16 cellular contexts compared by ENCODE assay signal in the genomic region with DNA sequence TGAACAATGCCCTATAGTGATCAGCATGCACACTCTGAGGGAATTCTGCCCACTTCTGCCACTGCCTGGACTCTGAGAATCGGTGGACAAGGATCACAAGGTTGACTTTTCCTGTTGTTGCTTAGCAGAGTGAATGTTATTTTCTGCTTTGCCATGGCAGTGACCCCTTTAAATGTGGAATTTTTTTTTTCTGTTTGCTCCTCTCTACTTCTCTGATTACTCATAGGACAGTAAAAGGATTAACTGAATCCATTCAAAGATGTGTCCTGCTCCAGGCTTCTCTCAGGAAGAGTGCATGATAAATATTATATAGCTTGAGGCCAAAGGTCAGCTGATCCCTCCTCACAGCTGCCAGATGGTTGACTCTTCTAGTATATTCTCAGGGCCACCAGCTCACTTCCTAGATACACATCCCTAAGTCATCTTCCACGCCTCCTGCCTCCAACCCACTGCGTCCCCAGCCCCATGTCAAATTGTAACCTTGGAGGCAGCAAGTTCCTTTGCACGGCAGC.
DNase-seq lines count a peak whose midpoint lies in the region; ATAC-seq and TF ChIP-seq lines count a peak whose summit lies in the region.
"Had no signal": no experiment of that assay in that cellular context is flagged by ENCODE, and none has a peak within 500 bp of the region (broad histone marks: within the 10 kb centered on the region; RNA-seq: fewer than 3 reads in every experiment).

No MANE protein-coding gene starts in this region.

- peaks cover 61% of the 10 kb centered on the region for H3K4me1 Mint-ChIP-seq in neural progenitor cell
- H3K4me1 Mint-ChIP-seq: stimulated activated naive CD8-positive, alpha-beta T cell treated with anti-CD3 and anti-CD28 coated beads, Interleukin-15, amount 100 ng/mL, for 72 hours; T-cell had no signal

- H3K4me3 Mint-ChIP-seq in neural progenitor cell = peak overlapping the region; percentile 71
- H3K4me3 Mint-ChIP-seq: CD8-positive, alpha-beta T cell; stimulated activated naive CD8-positive, alpha-beta T cell treated with anti-CD3 and anti-CD28 coated beads, Interleukin-15, amount 100 ng/mL, for 72 hours; T-cell had no signal

- H3K27me3 ChIP-seq in PC-9 (ENCODE audit: insufficient read depth, low read depth) = no peaks in the 10 kb centered on the region
- H3K27me3 ChIP-seq in neural progenitor cell = no peaks in the 10 kb centered on the region
- no peaks in the 10 kb centered on the region for H3K27me3 ChIP-seq in prostate gland (replicated peaks; ENCODE audit: insufficient read depth)
- H3K27me3 ChIP-seq: foreskin keratinocyte had no signal

- H3K27me3 Mint-ChIP-seq in neural progenitor cell (ENCODE audit: insufficient read depth, low read depth) = peaks cover 14% of the 10 kb centered on the region

- no peaks in the 10 kb centered on the region for H3K9me3 Mint-ChIP-seq in neural progenitor cell
- H3K9me3 Mint-ChIP-seq: CD8-positive, alpha-beta T cell; stimulated activated naive CD8-positive, alpha-beta T cell treated with anti-CD3 and anti-CD28 coated beads, Interleukin-15, amount 100 ng/mL, for 72 hours; T-cell had no signal

- H2AFZ ChIP-seq in PC-9 (peak overlapping the region; percentile 44; the same call in 1 of the 2 replicates), neural progenitor cell (replicated peaks) (no peak overlapping the region)

- H3K36me3 ChIP-seq in PC-9 (ENCODE audit: low read depth) (no peaks in the 10 kb centered on the region), neural progenitor cell (no peaks in the 10 kb centered on the region), prostate gland (no peaks in the 10 kb centered on the region)

- POLR2A ChIA-PET in PC-9 (lab: Charles Lee; ENCODE audit: unreplicated experiment) = no interaction called here

- TF ChIP-seq POLR2A in prostate gland (IDR thresholded peaks at IDR 0.05) = no peak

- peaks cover 25% of the 10 kb centered on the region for H3F3A ChIP-seq in PC-9 (ENCODE audit: insufficient read depth, low read depth)
- no peaks in the 10 kb centered on the region for H3F3A ChIP-seq in neural progenitor cell (ENCODE audit: low read depth)

- H4K20me1 ChIP-seq in PC-9 (ENCODE audit: insufficient read depth) (no peaks in the 10 kb centered on the region), neural progenitor cell (ENCODE audit: low read depth) (no peaks in the 10 kb centered on the region)

- WGBS in prostate gland = 58% methylated on average over 4 of the region's 4 CpGs

- CTCF ChIA-PET in PC-9 (lab: Charles Lee) = no interaction called here

- H3K4me1 ChIP-seq in PC-9 (replicated peaks; ENCODE audit: insufficient read depth) = peaks cover 53% of the 10 kb centered on the region
- peaks cover 11% of the 10 kb centered on the region for H3K4me1 ChIP-seq in neural progenitor cell
- no peaks in the 10 kb centered on the region for H3K4me1 ChIP-seq in prostate gland (replicated peaks)

- no peak for ATAC-seq in HG03565 (IDR thresholded peaks at IDR 0.05; ENCODE audit: unreplicated experiment)
- ATAC-seq: CD8-positive, alpha-beta T cell; foreskin keratinocyte; stimulated activated naive CD8-positive, alpha-beta T cell treated with anti-CD3 and anti-CD28 coated beads, Interleukin-15, amount 100 ng/mL, for 72 hours; T-cell had no signal

- H3K9me2 ChIP-seq in PC-9 (ENCODE audit: insufficient read depth) = no peaks in the 10 kb centered on the region

- H3K9me3 ChIP-seq in PC-9 (ENCODE audit: insufficient read depth, low read depth) (peaks cover 6% of the 10 kb centered on the region; the same call in 1 of the 2 replicates), neural progenitor cell (ENCODE audit: low read depth) (no peaks in the 10 kb centered on the region), prostate gland (no peaks in the 10 kb centered on the region)

- intact Hi-C loops in PC-9 (cut with micrococcal nuclease; ENCODE audit: unreplicated experiment) = no loop called here
- intact Hi-C loops in prostate gland (cut with DNase I) = no loop called here

- DNase-seq in EL (peak; percentile 85), PC-9 (peak in 1 of 2 experiments; percentile 45), epidermal melanocyte (ENCODE audit: insufficient read length, low spot score) (peak; percentile 36), neural progenitor cell (ENCODE audit: low spot score) (no peak), amygdala (lab: John Stamatoyannopoulos, UW) (no peak), prostate gland (ENCODE audit: low spot score) (no peak), NCI-H2029 (lab: John Stamatoyannopoulos, UW) (no peak)
- DNase-seq: activated CD4-positive, alpha-beta T cell treated with anti-CD3 and anti-CD28 coated beads, Interleukin-2, amount 50 U/mL, for 48 hours; activated effector memory CD4-positive, alpha-beta T cell treated with Interleukin-2 at 50 U/mL for 16 hours; CD8-positive, alpha-beta T cell; foreskin keratinocyte; NCI-H187; stimulated activated CD4-positive, alpha-beta T cell treated with anti-CD3 and anti-CD28 coated beads, Interleukin-2, amount 100 ng/mL, for 48 hours; stimulated activated naive CD8-positive, alpha-beta T cell treated with anti-CD3 and anti-CD28 coated beads, Interleukin-15, amount 100 ng/mL, for 72 hours; T-cell had no signal

- H3K36me3 Mint-ChIP-seq in neural progenitor cell = peaks cover 2% of the 10 kb centered on the region
- H3K36me3 Mint-ChIP-seq: CD8-positive, alpha-beta T cell; T-cell had no signal

- H3K4me3 ChIP-seq in PC-9 = no peak overlapping the region
- no peak overlapping the region for H3K4me3 ChIP-seq in neural progenitor cell
- no peak overlapping the region for H3K4me3 ChIP-seq in prostate gland

- TF ChIP-seq CTCF in PC-9 (conservative IDR thresholded peaks at IDR 0.05) = no peak
- no peak for TF ChIP-seq CTCF in neural progenitor cell (IDR thresholded peaks at IDR 0.05)
- TF ChIP-seq CTCF in prostate gland (IDR thresholded peaks at IDR 0.05) = no peak

- H3K4me2 ChIP-seq in PC-9 = no peak overlapping the region
- H3K4me2 ChIP-seq in neural progenitor cell = no peak overlapping the region

- no peak overlapping the region for H3K9ac ChIP-seq in neural progenitor cell

- BruUV-seq in PC-9 (replicated peaks; lab: Mats Ljungman, UMichigan) = no TSS peak

- H3K79me2 ChIP-seq in PC-9 (ENCODE audit: low read depth) = no peaks in the 10 kb centered on the region
- H3K79me2 ChIP-seq in neural progenitor cell (ENCODE audit: low read depth) = no peaks in the 10 kb centered on the region

- H3K27ac ChIP-seq in PC-9 (no peak overlapping the region), neural progenitor cell (no peak overlapping the region), prostate gland (no peak overlapping the region)
- H3K27ac ChIP-seq: foreskin keratinocyte had no signal

- peak overlapping the region; percentile 100 for H3K27ac Mint-ChIP-seq in neural progenitor cell
- H3K27ac Mint-ChIP-seq: CD8-positive, alpha-beta T cell; stimulated activated naive CD8-positive, alpha-beta T cell treated with anti-CD3 and anti-CD28 coated beads, Interleukin-15, amount 100 ng/mL, for 72 hours; T-cell had no signal

Comparison
In these comparisons a context has a peak if more than half of its experiments do, and no peak if none do; other contexts are left out.
1. DNase-seq: peak in EL (single experiment) and epidermal melanocyte (single experiment); none in neural progenitor cell (single experiment), amygdala (0 of 56), prostate gland (single experiment) and NCI-H2029 (single experiment).